In the genomic region with DNA sequence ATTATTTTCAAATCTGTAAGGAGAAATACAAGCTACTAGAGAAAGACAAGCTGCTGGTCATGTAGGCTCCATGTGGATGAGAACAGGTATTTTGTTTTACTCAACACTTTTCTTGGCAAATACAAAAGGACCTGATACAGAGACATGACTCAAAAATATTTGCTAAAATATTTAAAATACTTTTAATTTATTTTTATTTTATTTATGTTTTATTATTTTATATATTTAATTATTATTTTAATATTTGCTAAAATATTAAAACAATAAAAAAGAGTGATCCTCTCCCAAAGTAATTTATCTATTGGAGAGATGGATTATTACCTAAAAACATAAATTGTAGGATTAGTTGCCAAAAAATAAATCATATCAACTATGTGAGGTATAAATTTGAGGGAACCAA, we compare ENCODE assay signal across 23 cellular contexts.
"Had no signal": no experiment of that assay in that cellular context is flagged by ENCODE, and none has a peak within 500 bp of the region (broad histone marks: within the 10 kb centered on the region; RNA-seq: fewer than 3 reads in every experiment).

No MANE protein-coding gene starts in this region.

- H3K4me3 ChIP-seq: colonic mucosa, esophagus squamous epithelium, gastroesophageal sphincter, heart left ventricle, hepatocyte, left lung, lower lobe of right lung, mucosa of descending colon had no signal

- DNase-seq: colonic mucosa; cortex of kidney; effector CD8-positive, alpha-beta T cell; effector memory CD8-positive, alpha-beta T cell; endodermal cell; esophagus squamous epithelium; foreskin fibroblast; foreskin melanocyte; heart left ventricle; hypothalamus; immature natural killer cell; islet precursor cell; left cardiac atrium; left lung; left ventricle myocardium superior; lower lobe of right lung; mesenchymal stem cell; mucosa of descending colon; naive B cell; naive thymus-derived CD8-positive, alpha-beta T cell had no signal

- H3K27ac ChIP-seq: colonic mucosa, esophagus squamous epithelium, gastroesophageal sphincter, heart left ventricle, hepatocyte, left lung, lower lobe of right lung had no signal

- H3K9me3 ChIP-seq: colonic mucosa, esophagus squamous epithelium, lower lobe of right lung had no signal

- FAIRE-seq: endothelial cell of umbilical vein had no signal

- H3K36me3 ChIP-seq: colonic mucosa, esophagus squamous epithelium, gastroesophageal sphincter, heart left ventricle, left lung, lower lobe of right lung had no signal

- H3K4me1 ChIP-seq: colonic mucosa, esophagus squamous epithelium, heart left ventricle, left lung, lower lobe of right lung had no signal

- H3K27me3 ChIP-seq: colonic mucosa, esophagus squamous epithelium, gastroesophageal sphincter, heart left ventricle, hepatocyte, left lung had no signal
